Comparison of ENCODE assay signal across 1 cellular context in genomic region chr19:11578342-11579142, GRCh38.
TF ChIP-seq lines count a peak whose summit lies in the region.

No MANE protein-coding gene starts in this region.

TF ChIP-seq in K562, 482 proteins besides CTCF, POLR2A, EP300 and RAD21 (continued from another document and continues in another):
- TF ChIP-seq ZBTB9 (CRISPR knock-in tag; IDR thresholded peaks at IDR 0.05), result no peak
- peak; percentile 92 for TF ChIP-seq TCF3 (CRISPR knock-in tag; IDR thresholded peaks at IDR 0.05)
- TF ChIP-seq ZKSCAN3 (CRISPR knock-in tag; IDR thresholded peaks at IDR 0.05), result no peak
- no peak for TF ChIP-seq CSDE1 (IDR thresholded peaks at IDR 0.05)
- TF ChIP-seq DLX4 (CRISPR knock-in tag; IDR thresholded peaks at IDR 0.05), result no peak
- TF ChIP-seq ZBTB1 (CRISPR knock-in tag; IDR thresholded peaks at IDR 0.05; ENCODE audit: borderline replicate concordance, low read depth), result peak; percentile 35; the same call in 1 of the 2 replicates
- TF ChIP-seq SMAD3 (CRISPR knock-in tag; conservative IDR thresholded peaks at IDR 0.05), result 0 out of 2 replicates have a peak, but pooled peaks have one; percentile 42
- no peak for TF ChIP-seq RBM39 (optimal IDR thresholded peaks at IDR 0.05; ENCODE audit: low read depth, low read length)
- TF ChIP-seq FOXM1 (IDR thresholded peaks at IDR 0.05; ENCODE audit: low read depth), result no peak
- TF ChIP-seq FOXM1 (CRISPR knock-in tag; IDR thresholded peaks at IDR 0.05; ENCODE audit: low read depth), result no peak
- TF ChIP-seq TCF15 (CRISPR knock-in tag; IDR thresholded peaks at IDR 0.05), result no peak
- peak; percentile 87 for TF ChIP-seq CCNT2 (IDR thresholded peaks at IDR 0.05; ENCODE audit: borderline replicate concordance, extremely low read depth, insufficient read length, low read depth, low read length)
- no peak for TF ChIP-seq THAP7 (CRISPR knock-in tag; IDR thresholded peaks at IDR 0.05)
- no peak; a peak in 1 of 3 replicates for TF ChIP-seq CBX3 (IDR thresholded peaks at IDR 0.05; ENCODE audit: borderline replicate concordance in 1 of 2, low read length in 2 of 2)
- peak; percentile 62 for TF ChIP-seq VEZF1 (CRISPR knock-in tag; IDR thresholded peaks at IDR 0.05)
- peak; percentile 61 for TF ChIP-seq USF2 (CRISPR knock-in tag; IDR thresholded peaks at IDR 0.05)
- TF ChIP-seq RCOR1 (IDR thresholded peaks at IDR 0.05; ENCODE audit: borderline replicate concordance in 1 of 2, low read depth in 2 of 2, low read length in 2 of 2), result peak in 1 of 2 experiments; percentile 65; a peak in 2 of 4 replicates
- TF ChIP-seq MCM7 (IDR thresholded peaks at IDR 0.05), result 0 out of 4 replicates have a peak, but pooled peaks of 1 of the 2 experiments have one; percentile 53
- no peak for TF ChIP-seq STAG1 (CRISPR knock-in tag; IDR thresholded peaks at IDR 0.05; ENCODE audit: borderline replicate concordance)
- peak; percentile 90 for TF ChIP-seq TFAP4 (CRISPR knock-in tag; IDR thresholded peaks at IDR 0.05; ENCODE audit: borderline replicate concordance)
- no peak; the same call in none of the 2 replicates for TF ChIP-seq ATF7 (IDR thresholded peaks at IDR 0.05)
- TF ChIP-seq CBX5 (IDR thresholded peaks at IDR 0.05; ENCODE audit: borderline replicate concordance, low read depth), result peak; percentile 45; the same call in 1 of the 2 replicates
- no peak for TF ChIP-seq ZKSCAN8 (CRISPR knock-in tag; IDR thresholded peaks at IDR 0.05)
- TF ChIP-seq ZNF354B (CRISPR knock-in tag; IDR thresholded peaks at IDR 0.05), result no peak
- no peak for TF ChIP-seq TAF1 (IDR thresholded peaks at IDR 0.05; ENCODE audit: control insufficient read depth, extremely low read depth, insufficient read depth, low read length, severe bottlenecking)
- no peak for TF ChIP-seq ID3 (CRISPR knock-in tag; IDR thresholded peaks at IDR 0.05)
- no peak for TF ChIP-seq ID3 (tag; IDR thresholded peaks at IDR 0.05)
- TF ChIP-seq SETDB1 (IDR thresholded peaks at IDR 0.05; ENCODE audit: low read length), result no peak
- peak; percentile 84 for TF ChIP-seq TEAD4 (IDR thresholded peaks at IDR 0.05; ENCODE audit: low read length)
- no peak for TF ChIP-seq TEAD4 (CRISPR knock-in tag; IDR thresholded peaks at IDR 0.05; ENCODE audit: borderline replicate concordance)
- TF ChIP-seq WHSC1 (IDR thresholded peaks at IDR 0.05; ENCODE audit: low read length), result no peak
- TF ChIP-seq ZNF398 (CRISPR knock-in tag; IDR thresholded peaks at IDR 0.05), result no peak
- no peak for TF ChIP-seq NR0B1 (IDR thresholded peaks at IDR 0.05; ENCODE audit: partially characterized antibody)
- 0 out of 4 replicates have a peak, but pooled peaks of 1 of the 2 experiments have one; percentile 68 for TF ChIP-seq HDAC1 (IDR thresholded peaks at IDR 0.05)
- peak; percentile 58 for TF ChIP-seq EGR1 (conservative IDR thresholded peaks at IDR 0.05)
- no peak for TF ChIP-seq NR2F6 (CRISPR knock-in tag; IDR thresholded peaks at IDR 0.05)
- no peak for TF ChIP-seq KLF13 (tag; IDR thresholded peaks at IDR 0.05; ENCODE audit: borderline replicate concordance, low read depth)
- peak; percentile 42 for TF ChIP-seq FIP1L1 (IDR thresholded peaks at IDR 0.05; ENCODE audit: low read depth, low read length, poor library complexity, severe bottlenecking)
- no peak for TF ChIP-seq ZNF778 (CRISPR knock-in tag; IDR thresholded peaks at IDR 0.05)
- TF ChIP-seq MBD2 (IDR thresholded peaks at IDR 0.05; ENCODE audit: borderline replicate concordance, low read depth), result no peak
- no peak for TF ChIP-seq PHF21A (IDR thresholded peaks at IDR 0.05; ENCODE audit: borderline replicate concordance, low read depth)
- no peak for TF ChIP-seq ZNF764 (CRISPR knock-in tag; IDR thresholded peaks at IDR 0.05; ENCODE audit: low read depth)
- TF ChIP-seq ZNF311 (CRISPR knock-in tag; IDR thresholded peaks at IDR 0.05), result no peak; the same call in 1 of the 2 replicates
- no peak for TF ChIP-seq CUX1 (CRISPR knock-in tag; IDR thresholded peaks at IDR 0.05)
- peak; percentile 22; the same call in 1 of the 2 replicates for TF ChIP-seq TFE3 (CRISPR knock-in tag; IDR thresholded peaks at IDR 0.05)
- TF ChIP-seq POLR2H (tag; IDR thresholded peaks at IDR 0.05; ENCODE audit: low read depth), result no peak
- TF ChIP-seq KLF16 (IDR thresholded peaks at IDR 0.05), result peak; percentile 77
- TF ChIP-seq E2F6 (IDR thresholded peaks at IDR 0.05; ENCODE audit: borderline replicate concordance in 1 of 2, extremely low read depth in 1 of 2, insufficient read depth in 1 of 2, insufficient read length in 1 of 2, low read depth in 1 of 2, low read length in 1 of 2, poor library complexity in 1 of 2, severe bottlenecking in 1 of 2), result peak in 1 of 2 experiments; percentile 36
